ENCODE assay signal across 8 cellular contexts in the genomic region with DNA sequence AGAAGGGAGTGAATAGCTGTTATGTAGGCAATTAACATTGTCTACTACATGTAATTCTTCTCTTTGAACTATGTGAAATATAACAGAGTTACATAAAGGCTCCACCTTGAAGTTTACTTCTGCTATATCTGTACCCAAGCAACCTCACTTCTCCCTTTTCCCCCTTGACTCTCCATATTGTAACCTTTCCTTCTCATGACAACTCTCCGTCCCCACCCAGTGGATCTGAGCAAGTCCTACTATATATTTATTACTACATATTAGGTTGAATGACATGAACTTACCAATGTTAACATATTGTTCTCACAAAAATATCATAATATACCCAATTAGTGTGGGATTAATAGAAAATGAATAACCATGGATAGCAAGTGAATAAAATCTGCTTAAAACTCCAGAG.
A peak's percentile ranks its signal among the peaks of the same experiment; 100 is the strongest.
DNase-seq lines count a peak whose midpoint lies in the region; ATAC-seq and TF ChIP-seq lines count a peak whose summit lies in the region.

No MANE protein-coding gene starts in this region.

- H3K79me2 ChIP-seq in mesendoderm (ENCODE audit: control insufficient read depth, insufficient read depth, low read length) = no peaks in the 10 kb centered on the region

- H4K5ac ChIP-seq in mesendoderm (ENCODE audit: low read length) = no peak overlapping the region

- no CpG with 5 or more reads among the region's 1 CpG for WGBS in mesendoderm (ENCODE audit: extremely low coverage, insufficient coverage, low lambda C conversion rate)

- no peak overlapping the region for H3K23ac ChIP-seq in mesendoderm (ENCODE audit: low read length)

- no peak overlapping the region for H2AK5ac ChIP-seq in mesendoderm (ENCODE audit: low read length)

- TF ChIP-seq CTCF in WERI-Rb-1 (IDR thresholded peaks at IDR 0.05; ENCODE audit: low read depth, low read length) = peak; percentile 31

- H2BK5ac ChIP-seq in mesendoderm (ENCODE audit: low read length) = no peak overlapping the region

- H3K9ac ChIP-seq in mesendoderm (ENCODE audit: low read length) = no peak overlapping the region

- H2BK15ac ChIP-seq in mesendoderm (replicated peaks; ENCODE audit: low read depth) = no peak overlapping the region

- CTCF ChIA-PET in HEK293T (lab: Yijun Ruan, JAX) = no interaction called here

- H3K27ac ChIP-seq in WERI-Rb-1 (no peak overlapping the region), mesendoderm (ENCODE audit: low read depth, low read length) (no peak overlapping the region)

- no peaks in the 10 kb centered on the region for H3K79me1 ChIP-seq in mesendoderm (ENCODE audit: low read length)

- POLR2A ChIA-PET in HEK293T (lab: Yijun Ruan, JAX) = no interaction called here

- no peak overlapping the region for H3K18ac ChIP-seq in mesendoderm (ENCODE audit: low read length)

- H4K8ac ChIP-seq in mesendoderm (ENCODE audit: low read depth, low read length) = no peak overlapping the region

- ATAC-seq in HG03342 (IDR thresholded peaks at IDR 0.05; ENCODE audit: unreplicated experiment) = peak; percentile 58
- no peak for ATAC-seq in HG02759 (IDR thresholded peaks at IDR 0.05; ENCODE audit: unreplicated experiment)

- no peak overlapping the region for H3K4ac ChIP-seq in mesendoderm (ENCODE audit: low read depth, low read length)

- DNase-seq in NCI-H345 (lab: John Stamatoyannopoulos, UW) (peak; percentile 5), NCI-H345 treated with DMSO at 0.1 percent for 48 hours (lab: John Stamatoyannopoulos, UW; ENCODE audit: unreplicated experiment) (no peak), WERI-Rb-1 (peak; percentile 42), mesendoderm (peak; percentile 49), NCI-H2029 treated with DMSO at 0.1 percent for 48 hours (lab: John Stamatoyannopoulos, UW) (no peak), HEK293T (ENCODE audit: extremely low spot score) (no peak)

- H3K4me3 ChIP-seq in WERI-Rb-1 (ENCODE audit: low read depth, low read length) (no peak overlapping the region), mesendoderm (ENCODE audit: low read length) (no peak overlapping the region)

- no peaks in the 10 kb centered on the region for H3K4me1 ChIP-seq in mesendoderm (ENCODE audit: control insufficient read depth, low read depth, low read length)

- no peaks in the 10 kb centered on the region for H3K9me3 ChIP-seq in WERI-Rb-1 (ENCODE audit: severe bottlenecking)

- H3K36me3 ChIP-seq in WERI-Rb-1 = no peaks in the 10 kb centered on the region
- H3K36me3 ChIP-seq in mesendoderm (ENCODE audit: control insufficient read depth, insufficient read depth, low read length) = no peaks in the 10 kb centered on the region

- H2BK120ac ChIP-seq in mesendoderm (ENCODE audit: low read depth, low read length) = no peak overlapping the region

- H3K27me3 ChIP-seq in WERI-Rb-1 (ENCODE audit: insufficient read depth, low read depth, severe bottlenecking) = no peaks in the 10 kb centered on the region
- H3K27me3 ChIP-seq in mesendoderm (ENCODE audit: insufficient read depth, low read length, poor library complexity) = no peaks in the 10 kb centered on the region

- no peak overlapping the region for H3K56ac ChIP-seq in mesendoderm (ENCODE audit: low read length)

- no peak overlapping the region for H3K4me2 ChIP-seq in mesendoderm (ENCODE audit: low read length)

TF ChIP-seq in HEK293T, 16 proteins besides CTCF, POLR2A, EP300 and RAD21:
- TF ChIP-seq CTBP1 (IDR thresholded peaks at IDR 0.05; ENCODE audit: borderline replicate concordance) (no peak), TARDBP (IDR thresholded peaks at IDR 0.05) (no peak), ZNF384 (IDR thresholded peaks at IDR 0.05) (no peak)
- TF ChIP-seq, protein P1, sequence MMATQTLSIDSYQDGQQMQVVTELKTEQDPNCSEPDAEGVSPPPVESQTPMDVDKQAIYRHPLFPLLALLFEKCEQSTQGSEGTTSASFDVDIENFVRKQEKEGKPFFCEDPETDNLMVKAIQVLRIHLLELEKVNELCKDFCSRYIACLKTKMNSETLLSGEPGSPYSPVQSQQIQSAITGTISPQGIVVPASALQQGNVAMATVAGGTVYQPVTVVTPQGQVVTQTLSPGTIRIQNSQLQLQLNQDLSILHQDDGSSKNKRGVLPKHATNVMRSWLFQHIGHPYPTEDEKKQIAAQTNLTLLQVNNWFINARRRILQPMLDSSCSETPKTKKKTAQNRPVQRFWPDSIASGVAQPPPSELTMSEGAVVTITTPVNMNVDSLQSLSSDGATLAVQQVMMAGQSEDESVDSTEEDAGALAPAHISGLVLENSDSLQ (IDR thresholded peaks at IDR 0.05) = no peak
TF ChIP-seq in HEK293T: peak in this region for 0.

Comparison
In these comparisons a context has a peak if more than half of its experiments do, and no peak if none do; other contexts are left out.
1. DNase-seq: peak in NCI-H345 (single experiment), WERI-Rb-1 (single experiment) and mesendoderm (single experiment); none in NCI-H345 treated with DMSO at 0.1 percent for 48 hours (single experiment), NCI-H2029 treated with DMSO at 0.1 percent for 48 hours (single experiment) and HEK293T (single experiment).